ENCODE assay signal across 1 cellular context in the genomic region with DNA sequence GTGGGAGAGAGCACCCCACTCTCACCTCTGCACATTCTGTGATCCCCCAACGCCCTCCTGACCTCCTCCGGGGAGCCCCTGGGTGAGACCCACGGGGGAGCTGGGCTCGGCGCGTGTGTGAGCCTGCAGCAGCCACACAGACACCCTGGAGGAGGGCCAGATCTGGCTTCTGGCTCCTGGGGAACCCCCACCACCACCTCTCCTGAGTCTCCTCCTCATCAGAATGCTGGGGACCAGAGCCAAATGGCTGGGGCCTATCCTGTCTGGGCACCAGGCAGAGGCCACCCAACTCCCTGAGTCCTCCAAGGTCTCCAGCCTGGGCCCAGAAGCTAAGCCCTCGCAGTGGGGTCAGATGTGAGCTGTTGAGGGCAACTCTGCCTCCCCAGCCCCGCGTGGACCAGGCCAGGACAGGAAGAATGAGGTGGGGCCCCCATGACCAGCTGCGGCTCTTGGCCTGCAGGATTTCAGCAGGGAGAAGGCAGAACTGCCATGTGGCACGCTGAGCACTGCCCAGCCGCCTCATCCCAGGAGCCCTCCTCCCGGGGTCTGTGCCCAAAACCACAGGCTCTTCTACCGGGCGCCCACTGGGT.
TF ChIP-seq lines count a peak whose summit lies in the region.

No MANE protein-coding gene starts in this region.

TF ChIP-seq in HepG2, 621 proteins besides CTCF, POLR2A, EP300 and RAD21:
- TF ChIP-seq, protein P1, sequence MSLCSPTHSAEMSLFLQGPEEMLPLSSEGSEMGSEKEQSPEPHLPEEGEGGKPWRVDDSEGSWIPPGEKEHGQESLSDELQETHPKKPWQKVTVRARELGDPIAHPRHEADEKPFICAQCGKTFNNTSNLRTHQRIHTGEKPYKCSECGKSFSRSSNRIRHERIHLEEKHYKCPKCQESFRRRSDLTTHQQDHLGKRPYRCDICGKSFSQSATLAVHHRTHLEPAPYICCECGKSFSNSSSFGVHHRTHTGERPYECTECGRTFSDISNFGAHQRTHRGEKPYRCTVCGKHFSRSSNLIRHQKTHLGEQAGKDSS (CRISPR knock-in tag; IDR thresholded peaks at IDR 0.05; ENCODE audit: borderline replicate concordance, low read depth): peak; percentile 57; the same call in 1 of the 2 replicates
- TF ChIP-seq HDAC6 (IDR thresholded peaks at IDR 0.05; ENCODE audit: low read depth, low read length) (no peak), SNAPC2 (CRISPR knock-in tag; IDR thresholded peaks at IDR 0.05) (no peak), SP2 (CRISPR knock-in tag; IDR thresholded peaks at IDR 0.05) (no peak), NFE2L2 (IDR thresholded peaks at IDR 0.05; ENCODE audit: low read length) (no peak), RXRB (CRISPR knock-in tag; IDR thresholded peaks at IDR 0.05; ENCODE audit: borderline replicate concordance) (peak; percentile 5; the same call in 1 of the 2 replicates), SMAD3 (CRISPR knock-in tag; IDR thresholded peaks at IDR 0.05) (no peak), RBFOX2 (IDR thresholded peaks at IDR 0.05; ENCODE audit: low read depth, low read length) (no peak), ZFY (CRISPR knock-in tag; IDR thresholded peaks at IDR 0.05) (peak; percentile 37; the same call in 1 of the 2 replicates), BRD4 (CRISPR knock-in tag; IDR thresholded peaks at IDR 0.05) (0 out of 2 replicates have a peak, but pooled peaks have one; percentile 10), CC2D1A (CRISPR knock-in tag; IDR thresholded peaks at IDR 0.05) (0 out of 2 replicates have a peak, but pooled peaks have one; percentile 12)
- TF ChIP-seq, protein P2, sequence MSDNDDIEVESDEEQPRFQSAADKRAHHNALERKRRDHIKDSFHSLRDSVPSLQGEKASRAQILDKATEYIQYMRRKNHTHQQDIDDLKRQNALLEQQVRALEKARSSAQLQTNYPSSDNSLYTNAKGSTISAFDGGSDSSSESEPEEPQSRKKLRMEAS (IDR thresholded peaks at IDR 0.05): peak; percentile 72
- TF ChIP-seq, protein P3, sequence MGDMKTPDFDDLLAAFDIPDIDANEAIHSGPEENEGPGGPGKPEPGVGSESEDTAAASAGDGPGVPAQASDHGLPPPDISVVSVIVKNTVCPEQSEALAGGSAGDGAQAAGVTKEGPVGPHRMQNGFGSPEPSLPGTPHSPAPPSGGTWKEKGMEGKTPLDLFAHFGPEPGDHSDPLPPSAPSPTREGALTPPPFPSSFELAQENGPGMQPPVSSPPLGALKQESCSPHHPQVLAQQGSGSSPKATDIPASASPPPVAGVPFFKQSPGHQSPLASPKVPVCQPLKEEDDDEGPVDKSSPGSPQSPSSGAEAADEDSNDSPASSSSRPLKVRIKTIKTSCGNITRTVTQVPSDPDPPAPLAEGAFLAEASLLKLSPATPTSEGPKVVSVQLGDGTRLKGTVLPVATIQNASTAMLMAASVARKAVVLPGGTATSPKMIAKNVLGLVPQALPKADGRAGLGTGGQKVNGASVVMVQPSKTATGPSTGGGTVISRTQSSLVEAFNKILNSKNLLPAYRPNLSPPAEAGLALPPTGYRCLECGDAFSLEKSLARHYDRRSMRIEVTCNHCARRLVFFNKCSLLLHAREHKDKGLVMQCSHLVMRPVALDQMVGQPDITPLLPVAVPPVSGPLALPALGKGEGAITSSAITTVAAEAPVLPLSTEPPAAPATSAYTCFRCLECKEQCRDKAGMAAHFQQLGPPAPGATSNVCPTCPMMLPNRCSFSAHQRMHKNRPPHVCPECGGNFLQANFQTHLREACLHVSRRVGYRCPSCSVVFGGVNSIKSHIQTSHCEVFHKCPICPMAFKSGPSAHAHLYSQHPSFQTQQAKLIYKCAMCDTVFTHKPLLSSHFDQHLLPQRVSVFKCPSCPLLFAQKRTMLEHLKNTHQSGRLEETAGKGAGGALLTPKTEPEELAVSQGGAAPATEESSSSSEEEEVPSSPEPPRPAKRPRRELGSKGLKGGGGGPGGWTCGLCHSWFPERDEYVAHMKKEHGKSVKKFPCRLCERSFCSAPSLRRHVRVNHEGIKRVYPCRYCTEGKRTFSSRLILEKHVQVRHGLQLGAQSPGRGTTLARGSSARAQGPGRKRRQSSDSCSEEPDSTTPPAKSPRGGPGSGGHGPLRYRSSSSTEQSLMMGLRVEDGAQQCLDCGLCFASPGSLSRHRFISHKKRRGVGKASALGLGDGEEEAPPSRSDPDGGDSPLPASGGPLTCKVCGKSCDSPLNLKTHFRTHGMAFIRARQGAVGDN (CRISPR knock-in tag; IDR thresholded peaks at IDR 0.05): peak; percentile 91
- TF ChIP-seq, protein P4, sequence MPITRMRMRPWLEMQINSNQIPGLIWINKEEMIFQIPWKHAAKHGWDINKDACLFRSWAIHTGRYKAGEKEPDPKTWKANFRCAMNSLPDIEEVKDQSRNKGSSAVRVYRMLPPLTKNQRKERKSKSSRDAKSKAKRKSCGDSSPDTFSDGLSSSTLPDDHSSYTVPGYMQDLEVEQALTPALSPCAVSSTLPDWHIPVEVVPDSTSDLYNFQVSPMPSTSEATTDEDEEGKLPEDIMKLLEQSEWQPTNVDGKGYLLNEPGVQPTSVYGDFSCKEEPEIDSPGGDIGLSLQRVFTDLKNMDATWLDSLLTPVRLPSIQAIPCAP (CRISPR knock-in tag; IDR thresholded peaks at IDR 0.05; ENCODE audit: low read depth): 0 out of 2 replicates have a peak, but pooled peaks have one; percentile 18
- TF ChIP-seq, protein P5, sequence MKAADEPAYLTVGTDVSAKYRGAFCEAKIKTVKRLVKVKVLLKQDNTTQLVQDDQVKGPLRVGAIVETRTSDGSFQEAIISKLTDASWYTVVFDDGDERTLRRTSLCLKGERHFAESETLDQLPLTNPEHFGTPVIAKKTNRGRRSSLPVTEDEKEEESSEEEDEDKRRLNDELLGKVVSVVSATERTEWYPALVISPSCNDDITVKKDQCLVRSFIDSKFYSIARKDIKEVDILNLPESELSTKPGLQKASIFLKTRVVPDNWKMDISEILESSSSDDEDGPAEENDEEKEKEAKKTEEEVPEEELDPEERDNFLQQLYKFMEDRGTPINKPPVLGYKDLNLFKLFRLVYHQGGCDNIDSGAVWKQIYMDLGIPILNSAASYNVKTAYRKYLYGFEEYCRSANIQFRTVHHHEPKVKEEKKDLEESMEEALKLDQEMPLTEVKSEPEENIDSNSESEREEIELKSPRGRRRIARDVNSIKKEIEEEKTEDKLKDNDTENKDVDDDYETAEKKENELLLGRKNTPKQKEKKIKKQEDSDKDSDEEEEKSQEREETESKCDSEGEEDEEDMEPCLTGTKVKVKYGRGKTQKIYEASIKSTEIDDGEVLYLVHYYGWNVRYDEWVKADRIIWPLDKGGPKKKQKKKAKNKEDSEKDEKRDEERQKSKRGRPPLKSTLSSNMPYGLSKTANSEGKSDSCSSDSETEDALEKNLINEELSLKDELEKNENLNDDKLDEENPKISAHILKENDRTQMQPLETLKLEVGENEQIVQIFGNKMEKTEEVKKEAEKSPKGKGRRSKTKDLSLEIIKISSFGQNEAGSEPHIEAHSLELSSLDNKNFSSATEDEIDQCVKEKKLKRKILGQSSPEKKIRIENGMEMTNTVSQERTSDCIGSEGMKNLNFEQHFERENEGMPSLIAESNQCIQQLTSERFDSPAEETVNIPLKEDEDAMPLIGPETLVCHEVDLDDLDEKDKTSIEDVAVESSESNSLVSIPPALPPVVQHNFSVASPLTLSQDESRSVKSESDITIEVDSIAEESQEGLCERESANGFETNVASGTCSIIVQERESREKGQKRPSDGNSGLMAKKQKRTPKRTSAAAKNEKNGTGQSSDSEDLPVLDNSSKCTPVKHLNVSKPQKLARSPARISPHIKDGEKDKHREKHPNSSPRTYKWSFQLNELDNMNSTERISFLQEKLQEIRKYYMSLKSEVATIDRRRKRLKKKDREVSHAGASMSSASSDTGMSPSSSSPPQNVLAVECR (CRISPR knock-in tag; IDR thresholded peaks at IDR 0.05; ENCODE audit: borderline replicate concordance): 0 out of 2 replicates have a peak, but pooled peaks have one; percentile 6
- TF ChIP-seq, protein P6, sequence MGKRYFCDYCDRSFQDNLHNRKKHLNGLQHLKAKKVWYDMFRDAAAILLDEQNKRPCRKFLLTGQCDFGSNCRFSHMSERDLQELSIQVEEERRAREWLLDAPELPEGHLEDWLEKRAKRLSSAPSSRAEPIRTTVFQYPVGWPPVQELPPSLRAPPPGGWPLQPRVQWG (CRISPR knock-in tag; IDR thresholded peaks at IDR 0.05; ENCODE audit: borderline replicate concordance, low read depth): no peak
- TF ChIP-seq, protein P7, sequence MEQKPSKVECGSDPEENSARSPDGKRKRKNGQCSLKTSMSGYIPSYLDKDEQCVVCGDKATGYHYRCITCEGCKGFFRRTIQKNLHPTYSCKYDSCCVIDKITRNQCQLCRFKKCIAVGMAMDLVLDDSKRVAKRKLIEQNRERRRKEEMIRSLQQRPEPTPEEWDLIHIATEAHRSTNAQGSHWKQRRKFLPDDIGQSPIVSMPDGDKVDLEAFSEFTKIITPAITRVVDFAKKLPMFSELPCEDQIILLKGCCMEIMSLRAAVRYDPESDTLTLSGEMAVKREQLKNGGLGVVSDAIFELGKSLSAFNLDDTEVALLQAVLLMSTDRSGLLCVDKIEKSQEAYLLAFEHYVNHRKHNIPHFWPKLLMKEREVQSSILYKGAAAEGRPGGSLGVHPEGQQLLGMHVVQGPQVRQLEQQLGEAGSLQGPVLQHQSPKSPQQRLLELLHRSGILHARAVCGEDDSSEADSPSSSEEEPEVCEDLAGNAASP (CRISPR knock-in tag; IDR thresholded peaks at IDR 0.05; ENCODE audit: borderline replicate concordance): no peak
